Comparison of ENCODE assay signal across 16 cellular contexts in genomic region chr18:52046842-52047241, GRCh38.
DNase-seq lines count a peak whose midpoint lies in the region; ATAC-seq and TF ChIP-seq lines count a peak whose summit lies in the region.
"Had no signal": no experiment of that assay in that cellular context is flagged by ENCODE, and none has a peak within 500 bp of the region (broad histone marks: within the 10 kb centered on the region; RNA-seq: fewer than 3 reads in every experiment).

No MANE protein-coding gene starts in this region.

- H3F3A ChIP-seq in neural progenitor cell (ENCODE audit: low read depth) = no peaks in the 10 kb centered on the region

- no peaks in the 10 kb centered on the region for H3K9me3 ChIP-seq in neural progenitor cell (ENCODE audit: low read depth)

- no peak for ATAC-seq in GM21737 (IDR thresholded peaks at IDR 0.05; ENCODE audit: unreplicated experiment)

- H3K36me3 Mint-ChIP-seq in neural progenitor cell = peaks cover 3% of the 10 kb centered on the region
- H3K36me3 Mint-ChIP-seq: CD4-positive, CD25-positive, alpha-beta regulatory T cell; IgD-negative memory B cell had no signal

- no peak overlapping the region for H3K27ac ChIP-seq in neural progenitor cell
- H3K27ac ChIP-seq: HL-60 had no signal

- H3K79me2 ChIP-seq in neural progenitor cell (ENCODE audit: low read depth) = no peaks in the 10 kb centered on the region

- H3K27me3 ChIP-seq in neural progenitor cell = no peaks in the 10 kb centered on the region

- peaks cover 36% of the 10 kb centered on the region for H3K4me1 ChIP-seq in neural progenitor cell

- H2AFZ ChIP-seq in neural progenitor cell (replicated peaks) = no peak overlapping the region

- H3K9ac ChIP-seq in neural progenitor cell = no peak overlapping the region

- peaks cover 4% of the 10 kb centered on the region for H3K27me3 Mint-ChIP-seq in neural progenitor cell (ENCODE audit: insufficient read depth, low read depth)
- H3K27me3 Mint-ChIP-seq: B cell; CD4-positive, CD25-positive, alpha-beta regulatory T cell; IgD-negative memory B cell had no signal

- no peak overlapping the region for H3K27ac Mint-ChIP-seq in neural progenitor cell
- H3K27ac Mint-ChIP-seq: B cell; CD4-positive, CD25-positive, alpha-beta regulatory T cell; IgD-negative memory B cell; T-helper 2 cell treated with Interferon-gamma antibody and Interleukin-4, amounts not matched to agents 5 μg/mL and 100 μg/mL, for 36 hours had no signal

- H4K20me1 ChIP-seq in neural progenitor cell (ENCODE audit: low read depth) = no peaks in the 10 kb centered on the region

- H3K4me3 Mint-ChIP-seq in neural progenitor cell = no peak overlapping the region
- H3K4me3 Mint-ChIP-seq: B cell; CD4-positive, CD25-positive, alpha-beta regulatory T cell; IgD-negative memory B cell; T-helper 2 cell treated with Interferon-gamma antibody and Interleukin-4, amounts not matched to agents 5 μg/mL and 100 μg/mL, for 36 hours had no signal

- TF ChIP-seq CTCF in neural progenitor cell (IDR thresholded peaks at IDR 0.05) = no peak

- peaks cover 21% of the 10 kb centered on the region for H3K4me1 Mint-ChIP-seq in neural progenitor cell
- H3K4me1 Mint-ChIP-seq: B cell; CD4-positive, CD25-positive, alpha-beta regulatory T cell had no signal

- H3K36me3 ChIP-seq in neural progenitor cell = no peaks in the 10 kb centered on the region

- peak overlapping the region; percentile 20 for H3K4me3 ChIP-seq in neural progenitor cell

- peaks cover 8% of the 10 kb centered on the region for H3K9me3 Mint-ChIP-seq in neural progenitor cell

- H3K4me2 ChIP-seq in neural progenitor cell = peak overlapping the region; percentile 69

- DNase-seq in NCI-H1417 (lab: John Stamatoyannopoulos, UW) (peak in 2 of 3 experiments; percentile 99 to 100), NCI-H2227 (lab: John Stamatoyannopoulos, UW; ENCODE audit: unreplicated experiment) (peak; percentile 81), NCI-H82 treated with DMSO at 0.1 percent for 48 hours (lab: John Stamatoyannopoulos, UW; ENCODE audit: unreplicated experiment) (peak; percentile 91), neural progenitor cell (ENCODE audit: low spot score) (peak; percentile 83), NCI-H2107 (lab: John Stamatoyannopoulos, UW) (no peak)
- no peak for DNase-seq in stimulated activated CD4-positive, alpha-beta T cell treated with anti-CD3 and anti-CD28 coated beads, Interleukin-4, amount 100 ng/mL, for 24 hours
- DNase-seq: CD4-positive, CD25-positive, alpha-beta regulatory T cell; DMS79 treated with DMSO at 0.1 percent for 48 hours; GOT3; NCI-H187; NCI-H526 had no signal

Comparison
In these comparisons a context has a peak if more than half of its experiments do, and no peak if none do; other contexts are left out.
1. DNase-seq: peak in NCI-H1417 (2 of 3), NCI-H2227 (single experiment), NCI-H82 treated with DMSO at 0.1 percent for 48 hours (single experiment) and neural progenitor cell (single experiment); none in stimulated activated CD4-positive, alpha-beta T cell treated with anti-CD3 and anti-CD28 coated beads, Interleukin-4, amount 100 ng/mL, for 24 hours (single experiment) and NCI-H2107 (single experiment).